In the genomic region with DNA sequence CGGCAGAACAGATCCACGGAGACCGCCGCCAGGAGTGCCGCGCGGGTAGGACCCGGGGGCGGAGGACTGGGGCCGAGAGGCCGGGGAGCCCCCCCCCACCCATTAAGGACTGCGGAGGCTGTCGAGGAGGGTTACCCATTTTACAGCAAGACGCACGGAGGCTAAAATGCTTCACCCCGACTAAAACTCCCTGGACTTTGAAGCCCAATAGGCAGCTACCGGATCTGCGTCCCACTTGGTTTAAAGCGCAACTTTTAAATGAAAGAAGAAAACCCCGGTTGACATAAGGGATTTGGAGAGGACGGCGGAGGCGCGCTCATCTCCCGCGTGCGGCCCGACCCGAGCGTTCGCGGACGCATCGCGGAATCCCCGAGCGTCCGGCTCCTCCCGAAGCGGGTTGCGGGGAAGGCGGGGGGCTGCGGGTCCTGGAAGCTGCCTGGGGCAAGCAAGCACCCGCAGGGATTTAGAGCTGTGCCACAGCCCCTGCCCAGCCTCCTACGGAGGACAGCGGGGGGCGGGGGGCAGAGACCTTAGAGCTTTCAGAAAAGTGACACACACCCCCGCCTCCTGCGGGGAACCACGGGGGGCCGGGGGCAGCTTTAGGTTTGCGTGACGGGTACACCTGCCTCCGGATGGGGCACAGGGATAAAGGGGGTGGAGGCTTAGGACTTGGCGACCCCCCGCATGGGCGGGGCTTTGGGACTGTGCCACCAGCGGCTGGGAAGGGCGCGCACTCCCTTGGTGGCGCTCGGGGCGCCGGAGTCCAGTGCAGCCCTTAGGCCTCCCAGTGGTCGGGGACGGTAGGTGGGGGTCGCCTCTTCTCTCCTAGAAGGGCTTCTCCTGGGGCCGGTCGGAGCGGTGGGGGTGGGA, we compare ENCODE assay signal across 8 cellular contexts. TPM values are rescaled to one million over a fixed set of nuclear protein-coding genes. Genes with fewer than 3 reads are reported as not detected.
A peak's percentile ranks its signal among the peaks of the same experiment; 100 is the strongest.
DNase-seq lines count a peak whose midpoint lies in the region; ATAC-seq, FAIRE-seq and TF ChIP-seq lines count a peak whose summit lies in the region.

No MANE protein-coding gene starts in this region.

- H3K4me1 Mint-ChIP-seq in natural killer cell = peaks cover 0 to 7% of the 10 kb centered on the region in 2 donors
- peaks cover 0 to 7% of the 10 kb centered on the region in 2 donors for H3K4me1 Mint-ChIP-seq in natural killer cell treated with Interleukin-12 subunit alpha and Interleukin-12 subunit beta and Interleukin-15 and Interleukin-18, amount 100 ng/mL, for 72 hours (ENCODE audit: low read depth in 2 of 2)

- WGBS in GM12878 (ENCODE audit: insufficient coverage, insufficient replicate concordance, low lambda C conversion rate, missing lambda C conversion rate) = 21% methylated on average over 59 of the region's 70 CpGs
- WGBS in urinary bladder = 1% methylated on average over 70 of the region's 70 CpGs

- H3K4me2 ChIP-seq in GM12878 (ENCODE audit: control insufficient read depth, insufficient read depth) = peak overlapping the region; percentile 17; the same call in 1 of the 2 replicates

- POLR2A ChIA-PET in GM12878 (lab: Charles Lee) = interaction anchor here (0.6 kb wide), 1 partner anchor 171 kb away, joined by 3 read pairs; no protein-coding TSS in a partner anchor

- DNase-seq in natural killer cell (no peak), GM12878 (ENCODE audit: low read depth, low spot score) (no peak), kidney epithelial cell (ENCODE audit: low read depth) (no peak), KBM-7 (no peak)
- DNase-seq in natural killer cell treated with Interleukin-12 subunit alpha and Interleukin-12 subunit beta and Interleukin-15 and Interleukin-18, amount 100 ng/mL, for 72 hours (ENCODE audit: low spot score) = no peak

- H3K27me3 Mint-ChIP-seq in natural killer cell (ENCODE audit: low read depth in 2 of 2) = peaks cover 24 to 30% of the 10 kb centered on the region in 2 donors
- peaks cover 14 to 19% of the 10 kb centered on the region in 2 donors for H3K27me3 Mint-ChIP-seq in natural killer cell treated with Interleukin-12 subunit alpha and Interleukin-12 subunit beta and Interleukin-15 and Interleukin-18, amount 100 ng/mL, for 72 hours

- H3K27me3 ChIP-seq in GM12878 (replicated peaks in 1 of 2; ENCODE audit: control insufficient read depth in 2 of 2, insufficient read depth in 2 of 2, low read length in 1 of 2) = peaks cover 0 to 10% of the 10 kb centered on the region in 2 experiments; a peak in 2 of 4 replicates
- no peaks in the 10 kb centered on the region for H3K27me3 ChIP-seq in kidney epithelial cell (ENCODE audit: control insufficient read depth, insufficient read depth, low read length)

- TF ChIP-seq POLR2A in GM12878 (IDR thresholded peaks at IDR 0.05; ENCODE audit: low read depth, low read length) = no peak

- no peak overlapping the region for H3K27ac Mint-ChIP-seq in natural killer cell
- H3K27ac Mint-ChIP-seq in natural killer cell treated with Interleukin-12 subunit alpha and Interleukin-12 subunit beta and Interleukin-15 and Interleukin-18, amount 100 ng/mL, for 72 hours = no peak overlapping the region

- H2AFZ ChIP-seq in GM12878 (ENCODE audit: control insufficient read depth, low read depth, low read length) = no peak overlapping the region

- in situ Hi-C loops in GM12878 (cut with MboI) = no loop called here
- in situ Hi-C loops in KBM-7 (cut with MboI; ENCODE audit: low pct_unique_long_range_greater_than_20kb, low sequenced_read_pairs) = loop anchor here (10.0 to 25.0 kb wide), 2 partner anchors 183 to 526 kb away; no protein-coding TSS in a partner anchor

- no TSS peak for BruUV-seq in GM12878 (replicated peaks; lab: Mats Ljungman, UMichigan)

- H4K20me1 ChIP-seq in GM12878 (ENCODE audit: control insufficient read depth, insufficient read depth) = no peaks in the 10 kb centered on the region

- H3K9me3 Mint-ChIP-seq in natural killer cell = no peaks in the 10 kb centered on the region
- no peaks in the 10 kb centered on the region for H3K9me3 Mint-ChIP-seq in natural killer cell treated with Interleukin-12 subunit alpha and Interleukin-12 subunit beta and Interleukin-15 and Interleukin-18, amount 100 ng/mL, for 72 hours

- H3K36me3 ChIP-seq in GM12878 (ENCODE audit: control insufficient read depth in 2 of 2, insufficient read depth in 2 of 2, low read length in 1 of 2) = no peaks in the 10 kb centered on the region
- peaks cover 5% of the 10 kb centered on the region for H3K36me3 ChIP-seq in kidney epithelial cell (ENCODE audit: control insufficient read depth, insufficient read depth, low read length)
- no peaks in the 10 kb centered on the region for H3K36me3 ChIP-seq in urinary bladder (ENCODE audit: insufficient read depth)

- RAD21 ChIA-PET in GM12878 (lab: Charles Lee; ENCODE audit: unreplicated experiment) = no interaction called here

- SMC1A ChIA-PET in GM12878 (lab: Charles Lee; ENCODE audit: uncharacterized antibody, unreplicated experiment) = interaction anchor here (1.2 to 2.3 kb wide), 2 partner anchors 56 to 171 kb away, joined by 3 to 11 read pairs; no protein-coding TSS in a partner anchor

- no peak overlapping the region for H3K27ac ChIP-seq in GM12878 (ENCODE audit: control insufficient read depth, insufficient read depth)
- H3K27ac ChIP-seq in urinary bladder (ENCODE audit: low read depth) = peak overlapping the region; percentile 5

- TF ChIP-seq EP300 in GM12878 (IDR thresholded peaks at IDR 0.05; ENCODE audit: borderline replicate concordance in 1 of 2, control insufficient read depth in 1 of 2, low read depth in 2 of 2, low read length in 2 of 2) = no peak

- no peak overlapping the region; the same call in 1 of the 2 replicates for H3K4me3 ChIP-seq in GM12878
- peak overlapping the region; percentile 67 for H3K4me3 ChIP-seq in kidney epithelial cell (ENCODE audit: low read depth, low read length)
- peak overlapping the region; percentile 50 for H3K4me3 ChIP-seq in urinary bladder (ENCODE audit: low read depth, low read length)

- H3K4me1 ChIP-seq in GM12878 (ENCODE audit: control insufficient read depth, insufficient read depth, low read length) = no peaks in the 10 kb centered on the region
- peaks cover under 1% of the 10 kb centered on the region for H3K4me1 ChIP-seq in urinary bladder (ENCODE audit: insufficient read depth)

- CTCF ChIA-PET in GM12878 (lab: Yijun Ruan, JAX) = interaction anchor here (10.8 kb wide), 1 partner anchor 171 kb away, joined by 141 read pairs; no protein-coding TSS in a partner anchor

- FAIRE-seq in GM12878 (lab: Jason Lieb, UNC) = no peak

- H3K9ac ChIP-seq in GM12878 (ENCODE audit: control insufficient read depth, insufficient read depth, low read length) = no peak overlapping the region

- no peaks in the 10 kb centered on the region; the same call in 2 of the 3 replicates for H3K9me3 ChIP-seq in GM12878 (replicated peaks; ENCODE audit: control insufficient read depth, insufficient read depth, low read length)

- peak overlapping the region; percentile 61 for H3K4me3 Mint-ChIP-seq in natural killer cell
- no peak overlapping the region for H3K4me3 Mint-ChIP-seq in natural killer cell treated with Interleukin-12 subunit alpha and Interleukin-12 subunit beta and Interleukin-15 and Interleukin-18, amount 100 ng/mL, for 72 hours

- no peaks in the 10 kb centered on the region for H3K79me2 ChIP-seq in GM12878 (ENCODE audit: control insufficient read depth, insufficient read depth, low read length)

- ATAC-seq in natural killer cell (no peak), GM12878 (peak; percentile 37), GM21737 (IDR thresholded peaks at IDR 0.05; ENCODE audit: unreplicated experiment) (no peak), GM21381 (IDR thresholded peaks at IDR 0.05; ENCODE audit: unreplicated experiment) (no peak)
- ATAC-seq in natural killer cell treated with Interleukin-12 subunit alpha and Interleukin-12 subunit beta and Interleukin-15 and Interleukin-18, amount 100 ng/mL, for 72 hours = no peak

- no peak for TF ChIP-seq RAD21 in GM12878 (IDR thresholded peaks at IDR 0.05; ENCODE audit: insufficient read depth, low read depth, low read length)

- TF ChIP-seq CTCF in natural killer cell (IDR thresholded peaks at IDR 0.05) = no peak
- TF ChIP-seq CTCF in GM12878 (IDR thresholded peaks at IDR 0.05 in 2 of 3, conservative IDR thresholded peaks at IDR 0.05 in 1 of 3; ENCODE audit: control insufficient read depth in 2 of 3, extremely low read depth in 1 of 3, insufficient read depth in 1 of 3, low read depth in 3 of 3, low read length in 3 of 3) = peak in 1 of 3 experiments; percentile 31; a peak in 2 of 6 replicates
- no peak for TF ChIP-seq CTCF in kidney epithelial cell (IDR thresholded peaks at IDR 0.05; ENCODE audit: insufficient read depth, low read length, poor library complexity, severe bottlenecking)

- no peaks in the 10 kb centered on the region for H3K36me3 Mint-ChIP-seq in natural killer cell
- no peaks in the 10 kb centered on the region for H3K36me3 Mint-ChIP-seq in natural killer cell treated with Interleukin-12 subunit alpha and Interleukin-12 subunit beta and Interleukin-15 and Interleukin-18, amount 100 ng/mL, for 72 hours

- intact Hi-C loops in natural killer cell (cut with micrococcal nuclease) = no loop called here
- intact Hi-C loops in GM12878 (cut with micrococcal nuclease; ENCODE audit: unreplicated experiment) = no loop called here

TF ChIP-seq in GM12878, 131 proteins besides CTCF, POLR2A, EP300 and RAD21 (continues in another document):
- TF ChIP-seq POLR2AphosphoS5 (IDR thresholded peaks at IDR 0.05; ENCODE audit: low read length) = no peak

RNA-seq across cellular contexts. Expression of gene CELSR1, which starts 0.8 kb away (rescaled TPM):
- total RNA-seq in natural killer cell (1 to 10 TPM in 2 of 3 donors, under 1 TPM in 1; 0.89 to 3.9 (median 1.9) TPM), GM12878 (2014; rRNA removed) (0.34 and 0.38 TPM in 2 replicates), GM12878 (2014; rRNA removed; fragmentation: Illumina TruSeq; extraction: Trizol) (0.22 and 0.23 TPM in 2 replicates), GM12878 (2021) (0.74 and 0.90 TPM in 2 replicates), kidney epithelial cell (180 and 210 TPM in 2 replicates), urinary bladder (4.5 TPM)
- under 1 TPM; 0.14 to 0.45 TPM for total RNA-seq in natural killer cell treated with Interleukin-12 subunit alpha and Interleukin-12 subunit beta and Interleukin-15 and Interleukin-18, amount 100 ng/mL, for 72 hours
- total RNA-seq in GM12878 (2013; cell fraction: nucleolus; rRNA removed) = 6.5 and 9.5 TPM in 2 replicates
- 0.20 TPM for polyA plus RNA-seq in GM12878 (2011; ENCODE audit: low read depth)
- polyA plus RNA-seq in GM12878 (2011; rRNA removed) (1.3 and 1.7 TPM in 2 replicates), GM12878 (2014; fragmentation: Illumina TruSeq; extraction: Trizol) (0.32 and 0.37 TPM in 2 replicates), GM12878 (2014; fragmentation: Nextera tagmentation; extraction: Ambion mirVana) (under 1 TPM in 1 of 2 experiments, not detected in 1; 0.05 TPM), GM12878 (2014; rRNA removed) (0.66 and 0.78 TPM in 2 replicates), GM12878 (2016; fragmentation: Nextera tagmentation; extraction: Ambion mirVana) (under 1 TPM in 1 of 2 experiments, not detected in 1; 0.08 TPM), urinary bladder (3.2 TPM)
- polyA plus RNA-seq in GM12878 (2011; cell fraction: cytosol; rRNA removed) = 2.4 and 2.5 TPM in 2 replicates
- 14.0 and 14.2 TPM in 2 replicates for polyA plus RNA-seq in GM12878 (2011; cell fraction: nucleus; rRNA removed)
- 0.51 and 0.73 TPM in 2 replicates for polyA plus RNA-seq in GM12878 (2012)
- polyA minus RNA-seq in GM12878 (2011; rRNA and poly(A)+ RNA removed) = 5.9 and 8.8 TPM in 2 replicates
- 2.8 and 3.7 TPM in 2 replicates for polyA minus RNA-seq in GM12878 (2011; cell fraction: cytosol; rRNA and poly(A)+ RNA removed)
- polyA minus RNA-seq in GM12878 (2011; cell fraction: nucleus; rRNA and poly(A)+ RNA removed) = 9.6 and 16.9 TPM in 2 replicates

Comparison
In these comparisons a context has a peak if more than half of its experiments do, and no peak if none do; other contexts are left out.
1. RNA of gene CELSR1, which starts 0.8 kb away (total RNA-seq): 180 to 210 TPM in kidney epithelial cell; 4.5 TPM in urinary bladder (single experiment), 0.89 to 3.9 TPM in natural killer cell, 0.14 to 0.45 TPM in natural killer cell treated with Interleukin-12 subunit alpha and Interleukin-12 subunit beta and Interleukin-15 and Interleukin-18, amount 100 ng/mL, for 72 hours and 0.22 to 9.5 TPM in GM12878; every median in the first group is over 10 times any median in the second.